ENCODE assay signal across 25 cellular contexts in genomic region chr6:115882174-115882573, GRCh38.
DNase-seq lines count a peak whose midpoint lies in the region; ATAC-seq and TF ChIP-seq lines count a peak whose summit lies in the region.
"Had no signal": no experiment of that assay in that cellular context is flagged by ENCODE, and none has a peak within 500 bp of the region (broad histone marks: within the 10 kb centered on the region; RNA-seq: fewer than 3 reads in every experiment).

No MANE protein-coding gene starts in this region.

- H4K20me1 ChIP-seq in GM23338 (replicated peaks; ENCODE audit: insufficient read depth), result no peaks in the 10 kb centered on the region

- no peak overlapping the region for H4K8ac ChIP-seq in trophoblast cell (ENCODE audit: low read depth, low read length)

- H3K27me3 Mint-ChIP-seq in GM23338 (ENCODE audit: insufficient read depth, low read depth, poor library complexity), result no peaks in the 10 kb centered on the region
- H3K27me3 Mint-ChIP-seq in WTC11 (ENCODE audit: low read depth), result no peaks in the 10 kb centered on the region
- H3K27me3 Mint-ChIP-seq: activated T-cell treated with anti-CD3 and anti-CD28 coated beads, Interleukin-2, amount 50 U/mL, for 24 hours; central memory CD8-positive, alpha-beta T cell had no signal

- H3K36me3 Mint-ChIP-seq in GM23338 (ENCODE audit: low read depth) (no peaks in the 10 kb centered on the region), WTC11 (no peaks in the 10 kb centered on the region)
- H3K36me3 Mint-ChIP-seq: CD8-positive, alpha-beta T cell; immature natural killer cell had no signal

- DNase-seq in GM23338 (ENCODE audit: low spot score), result no peak
- peak; percentile 41 for DNase-seq in NCI-H146 treated with DMSO at 0.1 percent for 48 hours (lab: John Stamatoyannopoulos, UW; ENCODE audit: unreplicated experiment)
- peak; percentile 95 for DNase-seq in epithelial cell of prostate (ENCODE audit: low read depth, low spot score)
- DNase-seq in trophoblast cell, result peak; percentile 33 to 54
- DNase-seq in NCI-H1417 treated with DMSO at 0.1 percent for 48 hours (lab: John Stamatoyannopoulos, UW), result no peak
- DNase-seq in HEK293T (ENCODE audit: extremely low spot score), result no peak
- DNase-seq in left lung, result no peak
- no peak for DNase-seq in WTC11 (ENCODE audit: low spot score)
- DNase-seq: activated CD8-positive, alpha-beta T cell treated with anti-CD3 and anti-CD28 coated beads, Interleukin-2, amount 10 ng/mL, durations not matched to agents 7 days and 5 days; activated naive CD4-positive, alpha-beta T cell; activated T-cell treated with anti-CD3 and anti-CD28 coated beads, Interleukin-2, amount 50 U/mL, for 24 hours; anterior cingulate cortex; CD8-positive, alpha-beta T cell; effector CD4-positive, alpha-beta T cell; H7; head of caudate nucleus; immature natural killer cell; NCI-H1436; Peyer's patch; stimulated activated CD4-positive, alpha-beta T cell treated with anti-CD3 and anti-CD28 coated beads, Interleukin-12 subunit alpha, Interleukin-12 subunit beta, amount 100 ng/mL, for 4 hours; T-helper 2 cell; upper lobe of left lung had no signal

- H4K91ac ChIP-seq in trophoblast cell (ENCODE audit: low read depth, low read length), result no peak overlapping the region

- H3K9me3 Mint-ChIP-seq in GM23338 (no peaks in the 10 kb centered on the region), WTC11 (no peaks in the 10 kb centered on the region)
- H3K9me3 Mint-ChIP-seq: activated T-cell treated with anti-CD3 and anti-CD28 coated beads, Interleukin-2, amount 50 U/mL, for 24 hours; CD8-positive, alpha-beta T cell; central memory CD8-positive, alpha-beta T cell had no signal

- H3K4me3 ChIP-seq in GM23338, result no peak overlapping the region
- no peak overlapping the region for H3K4me3 ChIP-seq in trophoblast cell (ENCODE audit: low read depth, low read length)
- H3K4me3 ChIP-seq in left lung, result no peak overlapping the region
- H3K4me3 ChIP-seq: Peyer's patch, SK-N-MC, upper lobe of left lung had no signal

- POLR2A ChIA-PET in HEK293T (lab: Yijun Ruan, JAX), result no interaction called here
- POLR2A ChIA-PET in WTC11 (lab: Charles Lee), result no interaction called here

- no peaks in the 10 kb centered on the region for H3K79me1 ChIP-seq in trophoblast cell (ENCODE audit: low read length)

- no peak overlapping the region for H3K27ac Mint-ChIP-seq in GM23338
- no peak overlapping the region for H3K27ac Mint-ChIP-seq in WTC11
- H3K27ac Mint-ChIP-seq: activated CD8-positive, alpha-beta T cell treated with anti-CD3 and anti-CD28 coated beads, Interleukin-2, amount 10 ng/mL, durations not matched to agents 7 days and 5 days; activated T-cell treated with anti-CD3 and anti-CD28 coated beads, Interleukin-2, amount 50 U/mL, for 24 hours; CD8-positive, alpha-beta T cell; immature natural killer cell had no signal

- H2BK5ac ChIP-seq in trophoblast cell (ENCODE audit: low read depth, low read length, poor library complexity), result no peak overlapping the region

- H3K14ac ChIP-seq in trophoblast cell (ENCODE audit: low read length), result no peak overlapping the region

- no peak overlapping the region for H3K9ac ChIP-seq in trophoblast cell (ENCODE audit: low read length)

- no peak overlapping the region for H2AK5ac ChIP-seq in trophoblast cell (ENCODE audit: low read length)

- H3K9me2 ChIP-seq in GM23338 (ENCODE audit: insufficient read depth), result no peaks in the 10 kb centered on the region

- H3K18ac ChIP-seq in trophoblast cell (ENCODE audit: low read length), result no peak overlapping the region

- H3K4me2 ChIP-seq in GM23338 (no peak overlapping the region), trophoblast cell (ENCODE audit: low read length) (no peak overlapping the region)

- H4K12ac ChIP-seq in trophoblast cell (ENCODE audit: low read depth, low read length), result no peak overlapping the region

- H2BK120ac ChIP-seq in trophoblast cell (ENCODE audit: insufficient read depth, low read length, poor library complexity), result no peak overlapping the region

- WGBS in trophoblast cell (ENCODE audit: extremely low coverage, insufficient coverage, insufficient read length), result no CpG with 5 or more reads among the region's 5 CpGs

- CTCF ChIA-PET in HEK293T (lab: Yijun Ruan, JAX), result no interaction called here
- CTCF ChIA-PET in WTC11 (lab: Charles Lee), result no interaction called here

- no peak overlapping the region for H3K4ac ChIP-seq in trophoblast cell (ENCODE audit: low read depth, low read length)

- H2AFZ ChIP-seq in GM23338 (0 out of 2 replicates have a peak overlapping the region, but pooled peaks have one; percentile 23), trophoblast cell (ENCODE audit: insufficient read depth, low read length, poor library complexity) (no peak overlapping the region)

- H3K36me3 ChIP-seq in GM23338 (ENCODE audit: insufficient read depth) (no peaks in the 10 kb centered on the region), trophoblast cell (ENCODE audit: control insufficient read depth in 1 of 2, insufficient read depth in 2 of 2, low read length in 2 of 2) (no peaks in the 10 kb centered on the region), left lung (no peaks in the 10 kb centered on the region)
- H3K36me3 ChIP-seq: neutrophil, Peyer's patch, upper lobe of left lung had no signal

- H3K4me1 ChIP-seq in GM23338 (ENCODE audit: insufficient read depth) (no peaks in the 10 kb centered on the region), trophoblast cell (ENCODE audit: control insufficient read depth in 1 of 2, insufficient read depth in 2 of 2, low read length in 2 of 2) (peaks cover 0 to 5% of the 10 kb centered on the region in 2 experiments), left lung (no peaks in the 10 kb centered on the region)
- H3K4me1 ChIP-seq: Peyer's patch, upper lobe of left lung had no signal

- H2BK12ac ChIP-seq in trophoblast cell (ENCODE audit: low read length), result no peak overlapping the region

- TF ChIP-seq CTCF in GM23338 (conservative IDR thresholded peaks at IDR 0.05; ENCODE audit: low read depth in 2 of 2) (no peak), left lung (IDR thresholded peaks at IDR 0.05) (no peak), WTC11 (IDR thresholded peaks at IDR 0.05) (no peak)

- ATAC-seq in GM23338, result no peak
- no peak for ATAC-seq in left lung
- no peak for ATAC-seq in WTC11
- ATAC-seq: activated CD8-positive, alpha-beta T cell treated with anti-CD3 and anti-CD28 coated beads, Interleukin-2, amount 10 ng/mL, durations not matched to agents 7 days and 5 days; CD8-positive, alpha-beta T cell had no signal

- no peaks in the 10 kb centered on the region for H3K27me3 ChIP-seq in GM23338 (ENCODE audit: insufficient read depth)
- no peaks in the 10 kb centered on the region for H3K27me3 ChIP-seq in trophoblast cell (ENCODE audit: insufficient read depth, low read length)
- no peaks in the 10 kb centered on the region for H3K27me3 ChIP-seq in left lung
- H3K27me3 ChIP-seq: neutrophil, Peyer's patch, upper lobe of left lung had no signal

- no peak overlapping the region for H3K23ac ChIP-seq in trophoblast cell (ENCODE audit: low read length)

- H3K79me2 ChIP-seq in GM23338 (replicated peaks; ENCODE audit: insufficient read depth) (no peaks in the 10 kb centered on the region), trophoblast cell (ENCODE audit: control insufficient read depth, insufficient read depth, low read length, poor library complexity) (no peaks in the 10 kb centered on the region)

- intact Hi-C loops in left lung (cut with DNase I), result no loop called here

- no peaks in the 10 kb centered on the region for H3F3A ChIP-seq in GM23338 (replicated peaks; ENCODE audit: low read depth)

- H3K27ac ChIP-seq in GM23338 (ENCODE audit: low read depth), result no peak overlapping the region
- H3K27ac ChIP-seq in epithelial cell of prostate, result peak overlapping the region; percentile 69
- no peak overlapping the region for H3K27ac ChIP-seq in trophoblast cell (ENCODE audit: low read depth, low read length)
- H3K27ac ChIP-seq in left lung, result no peak overlapping the region
- H3K27ac ChIP-seq: neutrophil, Peyer's patch, SK-N-MC, upper lobe of left lung had no signal

- H3K9me3 ChIP-seq in trophoblast cell (ENCODE audit: insufficient read depth, low read depth, low read length), result no peaks in the 10 kb centered on the region
- no peaks in the 10 kb centered on the region for H3K9me3 ChIP-seq in left lung
- H3K9me3 ChIP-seq: neutrophil, Peyer's patch, upper lobe of left lung had no signal

- H3K4me1 Mint-ChIP-seq in GM23338 (no peaks in the 10 kb centered on the region; the same call in 2 of the 3 replicates), WTC11 (no peaks in the 10 kb centered on the region)
- H3K4me1 Mint-ChIP-seq: central memory CD8-positive, alpha-beta T cell; immature natural killer cell had no signal

- H3K4me3 Mint-ChIP-seq in GM23338 (no peak overlapping the region), WTC11 (no peak overlapping the region)
- H3K4me3 Mint-ChIP-seq: activated CD8-positive, alpha-beta T cell treated with anti-CD3 and anti-CD28 coated beads, Interleukin-2, amount 10 ng/mL, durations not matched to agents 7 days and 5 days; activated T-cell treated with anti-CD3 and anti-CD28 coated beads, Interleukin-2, amount 50 U/mL, for 24 hours; CD8-positive, alpha-beta T cell; central memory CD8-positive, alpha-beta T cell; immature natural killer cell had no signal

TF ChIP-seq in HEK293T, 16 proteins besides CTCF, POLR2A, EP300 and RAD21 (continues in another document):
- no peak for TF ChIP-seq PKNOX1 (IDR thresholded peaks at IDR 0.05)
- TF ChIP-seq LEF1 (IDR thresholded peaks at IDR 0.05; ENCODE audit: borderline replicate concordance), result no peak
- no peak for TF ChIP-seq FOXK2 (IDR thresholded peaks at IDR 0.05)

TF ChIP-seq in WTC11, 78 proteins besides CTCF, POLR2A, EP300 and RAD21:
- TF ChIP-seq E2F5 (CRISPR knock-in tag; IDR thresholded peaks at IDR 0.05) (no peak), SMAD3 (CRISPR knock-in tag; IDR thresholded peaks at IDR 0.05; ENCODE audit: borderline replicate concordance) (no peak), MAX (CRISPR knock-in tag; IDR thresholded peaks at IDR 0.05) (no peak), FOXK1 (CRISPR knock-in tag; IDR thresholded peaks at IDR 0.05) (no peak)

Comparison
In these comparisons a context has a peak if more than half of its experiments do, and no peak if none do; other contexts are left out.
1. DNase-seq: peak in NCI-H146 treated with DMSO at 0.1 percent for 48 hours (single experiment), epithelial cell of prostate (single experiment) and trophoblast cell (2 of 2); none in GM23338 (single experiment), NCI-H1417 treated with DMSO at 0.1 percent for 48 hours (single experiment), HEK293T (single experiment), left lung (0 of 2) and WTC11 (single experiment).